8 cellular contexts compared by ENCODE assay signal in genomic region chr17:46579083-46580075, GRCh38. TPM values are rescaled to one million over a fixed set of nuclear protein-coding genes. Genes with fewer than 3 reads are reported as not detected.
DNase-seq lines count a peak whose midpoint lies in the region; ATAC-seq and TF ChIP-seq lines count a peak whose summit lies in the region.
"Not testable (repeated sequence)": the region's sequence is repeated elsewhere in the genome, so short reads cannot be mapped to it uniquely, and the experiment has no call there.

ARL17A (minus strand) TSS chr17:46579691; CDS start chr17:46576322, 3,369 bp downstream.

- CTCF ChIA-PET in activated naive CD4-positive, alpha-beta T cell treated with anti-CD3 and anti-CD28 coated beads for 36 hours (lab: Charles Lee) = not testable (repeated sequence)

- H3K36me3 ChIP-seq in DOHH2 (ENCODE audit: control insufficient read depth, low read length); WERI-Rb-1; osteoblast (ENCODE audit: insufficient read depth, low read length): not testable (repeated sequence)

- intact Hi-C loops in activated naive CD4-positive, alpha-beta T cell treated with anti-CD3 and anti-CD28 coated beads for 36 hours (cut with micrococcal nuclease); head of caudate nucleus (cut with DNase I): not testable (repeated sequence)

- peak within 1 kb of the TSS; percentile 76 for H2AFZ ChIP-seq in osteoblast (ENCODE audit: low read length)

- peak; percentile 91 for ATAC-seq in GM21528 (IDR thresholded peaks at IDR 0.05; ENCODE audit: low FRiP score, unreplicated experiment)
- ATAC-seq in HG03342 (IDR thresholded peaks at IDR 0.05; ENCODE audit: unreplicated experiment) = peak; percentile 80

- not testable (repeated sequence) for H3K27me3 Mint-ChIP-seq in activated naive CD4-positive, alpha-beta T cell treated with anti-CD3 and anti-CD28 coated beads for 36 hours (ENCODE audit: low read depth)

- not testable (repeated sequence) for H3K4me1 ChIP-seq in DOHH2 (ENCODE audit: control insufficient read depth, low read length); osteoblast (ENCODE audit: insufficient read depth, low read length)

- H3K4me2 ChIP-seq in DOHH2 (ENCODE audit: low read length); osteoblast (ENCODE audit: insufficient read depth, low read length): not testable (repeated sequence)

- peak; percentile 58 for DNase-seq in WERI-Rb-1
- DNase-seq in activated naive CD4-positive, alpha-beta T cell treated with anti-CD3 and anti-CD28 coated beads for 36 hours = peak; percentile 96
- DNase-seq in head of caudate nucleus = peak; percentile 60 to 96 (median 84)
- DNase-seq in osteoblast (ENCODE audit: insufficient read length, low spot score, missing footprints) = not testable (repeated sequence)
- peak; percentile 28 to 64 for DNase-seq in stimulated activated CD8-positive, alpha-beta memory T cell treated with anti-CD3 and anti-CD28 coated beads, Interleukin-4, amount 100 ng/mL, for 1 hour (ENCODE audit: low read depth in 2 of 2, low spot score in 1 of 2)

- H3K9me2 ChIP-seq in DOHH2 (replicated peaks; ENCODE audit: control insufficient read depth, low read length) = not testable (repeated sequence)

- H4K20me1 ChIP-seq in DOHH2 (ENCODE audit: control insufficient read depth, insufficient read depth, low read depth, low read length); osteoblast (ENCODE audit: insufficient read depth, low read length): not testable (repeated sequence)

- H3K36me3 Mint-ChIP-seq in activated naive CD4-positive, alpha-beta T cell treated with anti-CD3 and anti-CD28 coated beads for 36 hours (ENCODE audit: low read depth) = not testable (repeated sequence)

- H3K9me3 Mint-ChIP-seq in activated naive CD4-positive, alpha-beta T cell treated with anti-CD3 and anti-CD28 coated beads for 36 hours = not testable (repeated sequence)

- not testable (repeated sequence) for H3K9me3 ChIP-seq in DOHH2 (ENCODE audit: control insufficient read depth, insufficient read depth, low read length); WERI-Rb-1 (ENCODE audit: severe bottlenecking); osteoblast (ENCODE audit: low read depth, low read length)

- not testable (repeated sequence) for H3K27ac ChIP-seq in DOHH2 (ENCODE audit: low read depth, low read length); WERI-Rb-1; osteoblast (ENCODE audit: low read depth, low read length)

- not testable (repeated sequence) for H3K79me2 ChIP-seq in DOHH2 (ENCODE audit: control insufficient read depth, low read length); osteoblast (ENCODE audit: insufficient read depth, low read length)

- not testable (repeated sequence) for H3K27ac Mint-ChIP-seq in activated naive CD4-positive, alpha-beta T cell treated with anti-CD3 and anti-CD28 coated beads for 36 hours

- H3K4me1 Mint-ChIP-seq in activated naive CD4-positive, alpha-beta T cell treated with anti-CD3 and anti-CD28 coated beads for 36 hours (ENCODE audit: low read depth) = not testable (repeated sequence)

- not testable (repeated sequence) for TF ChIP-seq CTCF in DOHH2 (IDR thresholded peaks at IDR 0.05; ENCODE audit: low read depth, low read length, poor library complexity, severe bottlenecking); WERI-Rb-1 (IDR thresholded peaks at IDR 0.05; ENCODE audit: low read depth, low read length); osteoblast (IDR thresholded peaks at IDR 0.05; ENCODE audit: extremely low read depth, low read depth, low read length)

- H3K27me3 ChIP-seq in DOHH2 (ENCODE audit: control insufficient read depth, low read length); WERI-Rb-1 (ENCODE audit: insufficient read depth, low read depth, severe bottlenecking); osteoblast (ENCODE audit: insufficient read depth, low read length): not testable (repeated sequence)

- peak within 1 kb of the TSS; percentile 49 for H3K4me3 ChIP-seq in DOHH2 (ENCODE audit: low read length)
- not testable (repeated sequence) for H3K4me3 ChIP-seq in WERI-Rb-1 (ENCODE audit: low read depth, low read length)
- H3K4me3 ChIP-seq in osteoblast (ENCODE audit: insufficient read depth, low read length) = peak within 1 kb of the TSS; percentile 53

- not testable (repeated sequence) for H3F3A ChIP-seq in DOHH2 (ENCODE audit: control insufficient read depth, insufficient read depth)

- H3K4me3 Mint-ChIP-seq in activated naive CD4-positive, alpha-beta T cell treated with anti-CD3 and anti-CD28 coated beads for 36 hours = peak within 1 kb of the TSS; percentile 62

RNA-seq across cellular contexts. Expression of gene ARL17A, which starts in this region (rescaled TPM):
- 10 to 100 TPM; 17.0 to 17.6 TPM for total RNA-seq in activated naive CD4-positive, alpha-beta T cell treated with anti-CD3 and anti-CD28 coated beads for 36 hours
- 7.7 and 13.8 TPM in 2 replicates for total RNA-seq in osteoblast
